8 cellular contexts compared by ENCODE assay signal in the genomic region with DNA sequence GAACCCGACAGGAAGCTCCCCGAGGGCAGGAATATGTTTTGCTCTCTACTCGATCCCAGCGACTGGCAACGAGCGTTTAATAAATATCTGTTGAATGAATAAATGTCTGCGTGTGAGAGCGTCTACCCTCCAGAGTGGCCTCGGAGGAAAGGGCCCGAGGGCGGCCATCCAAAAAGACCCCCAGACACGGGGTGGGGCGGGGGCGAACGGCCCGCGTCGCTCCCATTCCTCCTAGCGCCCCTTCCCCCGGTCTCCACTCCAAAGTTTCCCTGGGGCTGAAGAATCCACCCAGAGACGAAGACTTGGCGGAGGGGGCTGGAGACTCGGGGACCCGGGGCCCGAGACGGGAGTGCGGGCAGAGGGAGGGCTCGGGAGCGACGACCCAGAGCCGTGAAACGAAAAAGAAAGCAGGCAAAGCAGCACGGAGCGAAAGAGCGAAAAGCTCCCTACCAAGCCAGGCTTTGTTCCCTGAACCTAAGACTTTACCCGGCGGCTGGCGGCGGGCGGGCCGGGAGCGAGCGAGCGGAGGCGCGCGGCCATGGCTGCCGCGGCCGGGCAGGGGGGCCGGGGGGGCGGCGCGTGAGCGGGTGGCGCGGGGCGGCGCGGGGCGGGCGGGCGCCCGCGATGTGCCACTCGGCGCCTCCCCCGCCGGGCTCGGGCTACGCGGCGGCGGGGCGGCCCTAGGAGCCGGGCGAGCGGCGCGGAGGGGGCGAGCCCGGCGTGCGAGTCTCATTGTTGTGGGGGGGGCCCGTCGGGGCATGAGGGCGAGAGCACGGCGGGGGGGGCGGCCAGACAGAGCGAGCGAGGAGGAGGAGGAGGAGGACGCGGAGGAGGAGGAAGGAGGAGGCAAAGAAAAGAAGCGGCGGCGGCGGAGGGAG. TPM values are rescaled to one million over a fixed set of nuclear protein-coding genes. Genes with fewer than 3 reads are reported as not detected.
A peak's percentile ranks its signal among the peaks of the same experiment; 100 is the strongest.
DNase-seq lines count a peak whose midpoint lies in the region; ATAC-seq and TF ChIP-seq lines count a peak whose summit lies in the region.

A gene (plus strand): TSS at position 629 of the 878 bp plus-strand sequence. CDS start 360 bp downstream, outside the sequence.

- peaks cover 22 to 29% of the 10 kb centered on the region in 2 donors for H3K4me1 ChIP-seq in thyroid gland

- H3K4me3 ChIP-seq in NB4 (ENCODE audit: low read depth, low read length) (peak within 1 kb of the TSS; percentile 80), thyroid gland (replicated peaks in 1 of 3) (peak within 1 kb of the TSS; percentile 54 to 100 (median 95))

- no peak for TF ChIP-seq CTCF in NB4 (IDR thresholded peaks at IDR 0.05; ENCODE audit: low read depth, low read length)
- no peak for TF ChIP-seq CTCF in omental fat pad (IDR thresholded peaks at IDR 0.05)
- no peak for TF ChIP-seq CTCF in thyroid gland (IDR thresholded peaks at IDR 0.05)

- ATAC-seq in omental fat pad (ENCODE audit: low FRiP score) (peak; percentile 15), HG03175 (IDR thresholded peaks at IDR 0.05; ENCODE audit: unreplicated experiment) (no peak)

- TF ChIP-seq POLR2A in NB4 (IDR thresholded peaks at IDR 0.05; ENCODE audit: extremely low read depth, insufficient read length), result no peak
- TF ChIP-seq POLR2A in thyroid gland (IDR thresholded peaks at IDR 0.05), result peak in 1 of 2 donors; percentile 64

- peaks cover 3 to 5% of the 10 kb centered on the region in 2 donors for H3K36me3 ChIP-seq in thyroid gland

- WGBS in thyroid gland, 2 donors, result 0 to 2% methylated on average over 55 to 67 of the region's 98 CpGs

- H3K27ac ChIP-seq in thyroid gland, result peak within 1 kb of the TSS; percentile 97 to 99 (median 97)

- H3K27me3 ChIP-seq in thyroid gland, result no peaks in the 10 kb centered on the region

- in situ Hi-C loops in G401 (cut with HindIII; ENCODE audit: low sequenced_read_pairs), result no loop called here

- peak; percentile 87 for DNase-seq in G401 (ENCODE audit: low spot score)
- peak; percentile 90 for DNase-seq in NB4 (ENCODE audit: low read depth)
- DNase-seq in SW480 (ENCODE audit: low spot score), result peak; percentile 84
- DNase-seq in activated naive CD8-positive, alpha-beta T cell treated with anti-CD3 and anti-CD28 coated beads, Interleukin-2, amount 50 U/mL, for 16 hours (ENCODE audit: low read depth, low spot score), result peak; percentile 51
- DNase-seq in head of caudate nucleus, result peak; percentile 64 to 94 (median 86)
- DNase-seq in omental fat pad (ENCODE audit: low spot score), result no peak
- peak; percentile 82 to 84 for DNase-seq in thyroid gland

- intact Hi-C loops in head of caudate nucleus (cut with DNase I), result no loop called here
- intact Hi-C loops in thyroid gland (cut with DNase I), result loop anchor here (5.0 kb wide), 1 partner anchor 32 kb away; no protein-coding TSS in a partner anchor

- H3K9me3 ChIP-seq in thyroid gland, result no peaks in the 10 kb centered on the region

RNA-seq across cellular contexts. Expression of the gene that starts here (rescaled TPM):
- total RNA-seq in G401 (2014; rRNA removed; shearing (Covaris generic)), result 21.8 and 30.6 TPM in 2 replicates
- total RNA-seq in omental fat pad (100 to 1,000 TPM in 1 of 4 donors, 10 to 100 TPM in 3; 38.7 to 108 (median 54.8) TPM), thyroid gland (100 to 1,000 TPM; 111 to 192 (median 115) TPM)
